Comparison of ENCODE assay signal across 19 cellular contexts in genomic region chr20:44151621-44152416, GRCh38. TPM values are rescaled to one million over a fixed set of nuclear protein-coding genes. Genes with fewer than 3 reads are reported as not detected.
DNase-seq lines count a peak whose midpoint lies in the region; ATAC-seq and TF ChIP-seq lines count a peak whose summit lies in the region.
"Had no signal": no experiment of that assay in that cellular context is flagged by ENCODE, and none has a peak within 500 bp of the region (broad histone marks: within the 10 kb centered on the region; RNA-seq: fewer than 3 reads in every experiment).

No MANE protein-coding gene starts in this region.

- H3K4me1 ChIP-seq in right cardiac atrium (ENCODE audit: control insufficient read depth, insufficient read depth, low read length) (no peaks in the 10 kb centered on the region), skeletal muscle tissue (ENCODE audit: control insufficient read depth in 3 of 3, insufficient read depth in 3 of 3, low read length in 3 of 3) (peaks cover 61 to 73% (median 71%) of the 10 kb centered on the region in 3 donors), Peyer's patch (no peaks in the 10 kb centered on the region)

- peaks cover 15% of the 10 kb centered on the region for H3K4me1 Mint-ChIP-seq in MCF 10A (ENCODE audit: insufficient read depth, unreplicated experiment)
- H3K4me1 Mint-ChIP-seq: stimulated activated naive B cell treated with anti-CD40 and anti-IgM and Interleukin-4, amounts not matched to agents 10 μg/mL and 1 μg/mL and 100 μg/mL, for 72 hours had no signal

- peak overlapping the region; percentile 57 to 69 (median 64) for H3K9ac ChIP-seq in skeletal muscle tissue (ENCODE audit: low read depth in 1 of 3, low read length in 3 of 3)

- TF ChIP-seq POLR2A in Peyer's patch (IDR thresholded peaks at IDR 0.05) = no peak

- ATAC-seq in right cardiac atrium (peak; percentile 60 to 70), GM19455 (IDR thresholded peaks at IDR 0.05; ENCODE audit: unreplicated experiment) (no peak)
- ATAC-seq: activated naive CD4-positive, alpha-beta T cell treated with anti-CD3 and anti-CD28 coated beads, Interleukin-2, amount 50 U/mL, for 72 hours; naive thymus-derived CD4-positive, alpha-beta T cell; sciatic nerve; stimulated activated naive B cell treated with anti-CD40 and anti-IgM and Interleukin-4, amounts not matched to agents 10 μg/mL and 1 μg/mL and 100 μg/mL, for 72 hours had no signal

- TF ChIP-seq CTCF in MCF 10A (IDR thresholded peaks at IDR 0.05; ENCODE audit: unreplicated experiment) (no peak), Peyer's patch (IDR thresholded peaks at IDR 0.05) (no peak)

- BruUV-seq in MCF 10A (replicated peaks; lab: Mats Ljungman, UMichigan) = no TSS peak

- POLR2A ChIA-PET in MCF 10A (lab: Yijun Ruan, JAX) = interaction anchor here (0.6 to 4.3 kb wide), 9 partner anchors 9 to 57 kb away, joined by 3 to 16 read pairs (median 3); no protein-coding TSS in a partner anchor

- peak overlapping the region; percentile 65 for H3K27ac Mint-ChIP-seq in MCF 10A (ENCODE audit: low read depth, unreplicated experiment)
- H3K27ac Mint-ChIP-seq: activated naive CD4-positive, alpha-beta T cell treated with anti-CD3 and anti-CD28 coated beads, Interleukin-2, amount 50 U/mL, for 72 hours; stimulated activated naive B cell treated with anti-CD40 and anti-IgM and Interleukin-4, amounts not matched to agents 10 μg/mL and 1 μg/mL and 100 μg/mL, for 72 hours had no signal

- H3K4me3 ChIP-seq in right cardiac atrium (ENCODE audit: low read length) = no peak overlapping the region
- no peak overlapping the region for H3K4me3 ChIP-seq in skeletal muscle tissue (ENCODE audit: low read length in 3 of 3)
- H3K4me3 ChIP-seq in Peyer's patch = no peak overlapping the region

- no peak overlapping the region for H3K4me3 Mint-ChIP-seq in MCF 10A (ENCODE audit: unreplicated experiment)
- H3K4me3 Mint-ChIP-seq: stimulated activated naive B cell treated with anti-CD40 and anti-IgM and Interleukin-4, amounts not matched to agents 10 μg/mL and 1 μg/mL and 100 μg/mL, for 72 hours had no signal

- H3K27me3 ChIP-seq in right cardiac atrium (ENCODE audit: control insufficient read depth, insufficient read depth) = no peaks in the 10 kb centered on the region
- no peaks in the 10 kb centered on the region for H3K27me3 ChIP-seq in skeletal muscle tissue (ENCODE audit: control insufficient read depth in 3 of 3, insufficient read depth in 3 of 3, low read length in 3 of 3)
- no peaks in the 10 kb centered on the region for H3K27me3 ChIP-seq in Peyer's patch

- CTCF ChIA-PET in MCF 10A (lab: Yijun Ruan, JAX) = interaction anchor here (0.6 to 4.7 kb wide), 7 partner anchors 11 to 250 kb away, joined by 3 to 51 read pairs (median 5); partner anchors contain the start of gene JPH2

- peaks cover 24% of the 10 kb centered on the region for H3K36me3 Mint-ChIP-seq in MCF 10A (ENCODE audit: insufficient read depth, unreplicated experiment)
- H3K36me3 Mint-ChIP-seq: activated naive CD4-positive, alpha-beta T cell treated with anti-CD3 and anti-CD28 coated beads, Interleukin-2, amount 50 U/mL, for 72 hours; stimulated activated naive B cell treated with anti-CD40 and anti-IgM and Interleukin-4, amounts not matched to agents 10 μg/mL and 1 μg/mL and 100 μg/mL, for 72 hours had no signal

- peak; percentile 89 for DNase-seq in HPDE6-E6E7 (ENCODE audit: extremely low spot score)
- DNase-seq in MCF 10A (ENCODE audit: unreplicated experiment) = peak; percentile 85
- DNase-seq in right cardiac atrium = no peak
- DNase-seq in Peyer's patch = no peak
- DNase-seq in substantia nigra (lab: John Stamatoyannopoulos, UW) = no peak
- DNase-seq in activated CD8-positive, alpha-beta memory T cell treated with anti-CD3 and anti-CD28 coated beads for 24 hours = no peak
- DNase-seq: activated CD4-positive, CD25-positive, alpha-beta regulatory T cell treated with anti-CD3 and anti-CD28 coated beads, Interleukin-2, amount 50 U/mL, for 72 hours; cerebellar nuclear complex; GOT3; KBM-7; naive thymus-derived CD4-positive, alpha-beta T cell; NCI-H146; NCI-H510A treated with DMSO at 0.1 percent for 48 hours; stimulated activated naive B cell treated with anti-CD40 and anti-IgM and Interleukin-4, amounts not matched to agents 10 μg/mL and 1 μg/mL and 100 μg/mL, for 72 hours; T-helper 2 cell had no signal

- H3K9me3 Mint-ChIP-seq in MCF 10A (ENCODE audit: unreplicated experiment) = no peaks in the 10 kb centered on the region
- H3K9me3 Mint-ChIP-seq: stimulated activated naive B cell treated with anti-CD40 and anti-IgM and Interleukin-4, amounts not matched to agents 10 μg/mL and 1 μg/mL and 100 μg/mL, for 72 hours had no signal

- intact Hi-C loops in MCF 10A (cut with micrococcal nuclease) (no loop called here), right cardiac atrium (cut with DNase I) (no loop called here)

- 75% methylated on average over 14 of the region's 14 CpGs for whole genome bisulfite sequencing in right cardiac atrium

- H3K36me3 ChIP-seq in skeletal muscle tissue (ENCODE audit: control insufficient read depth in 3 of 3, insufficient read depth in 3 of 3, low read length in 3 of 3) = peaks cover 2 to 10% (median 2%) of the 10 kb centered on the region in 3 donors
- no peaks in the 10 kb centered on the region for H3K36me3 ChIP-seq in Peyer's patch

- H3K27me3 Mint-ChIP-seq in MCF 10A (ENCODE audit: insufficient read depth, unreplicated experiment) = no peaks in the 10 kb centered on the region

- peak overlapping the region; percentile 87 for H3K27ac ChIP-seq in right cardiac atrium (ENCODE audit: low read length)
- H3K27ac ChIP-seq in skeletal muscle tissue (ENCODE audit: low read depth, low read length) = peak overlapping the region; percentile 87
- H3K27ac ChIP-seq in Peyer's patch = peak overlapping the region in 1 of 4 donors; percentile 76
- H3K27ac ChIP-seq in substantia nigra (ENCODE audit: low read depth, low read length, poor library complexity, severe bottlenecking) = no peak overlapping the region

- H3K9me3 ChIP-seq in right cardiac atrium (ENCODE audit: control insufficient read depth, low read length) = no peaks in the 10 kb centered on the region
- no peaks in the 10 kb centered on the region for H3K9me3 ChIP-seq in skeletal muscle tissue (ENCODE audit: control insufficient read depth in 3 of 3, low read length in 3 of 3)
- no peaks in the 10 kb centered on the region for H3K9me3 ChIP-seq in Peyer's patch

RNA-seq across cellular contexts. Expression of gene JPH2, which starts 35.2 kb away (rescaled TPM):
- total RNA-seq in MCF 10A (2022) (11.1 and 14.7 TPM in 2 replicates), right cardiac atrium (100 to 1,000 TPM in 3 of 4 donors, 10 to 100 TPM in 1; 99.0 to 117 (median 107) TPM), skeletal muscle tissue (85.1 TPM), Peyer's patch (1 to 10 TPM; 1.2 to 8.0 (median 4.2) TPM)
- polyA plus RNA-seq in right cardiac atrium = 78.2 TPM
- polyA plus RNA-seq: naive thymus-derived CD4-positive, alpha-beta T cell had no signal

RNA-seq across cellular contexts. Expression of gene OSER1, which starts 58.8 kb away (rescaled TPM):
- total RNA-seq in MCF 10A (2022) (45.4 and 50.8 TPM in 2 replicates), right cardiac atrium (10 to 100 TPM; 22.6 to 44.5 (median 36.1) TPM), skeletal muscle tissue (31.3 TPM), Peyer's patch (10 to 100 TPM; 37.6 to 55.3 (median 38.2) TPM)
- 27.4 TPM for polyA plus RNA-seq in right cardiac atrium

Comparison
In these comparisons a context has a peak if more than half of its experiments do, and no peak if none do; other contexts are left out.
1. DNase-seq: peak in HPDE6-E6E7 (single experiment) and MCF 10A (single experiment); none in right cardiac atrium (0 of 3), Peyer's patch (0 of 3), substantia nigra (0 of 49) and activated CD8-positive, alpha-beta memory T cell treated with anti-CD3 and anti-CD28 coated beads for 24 hours (single experiment).